In the genomic region with DNA sequence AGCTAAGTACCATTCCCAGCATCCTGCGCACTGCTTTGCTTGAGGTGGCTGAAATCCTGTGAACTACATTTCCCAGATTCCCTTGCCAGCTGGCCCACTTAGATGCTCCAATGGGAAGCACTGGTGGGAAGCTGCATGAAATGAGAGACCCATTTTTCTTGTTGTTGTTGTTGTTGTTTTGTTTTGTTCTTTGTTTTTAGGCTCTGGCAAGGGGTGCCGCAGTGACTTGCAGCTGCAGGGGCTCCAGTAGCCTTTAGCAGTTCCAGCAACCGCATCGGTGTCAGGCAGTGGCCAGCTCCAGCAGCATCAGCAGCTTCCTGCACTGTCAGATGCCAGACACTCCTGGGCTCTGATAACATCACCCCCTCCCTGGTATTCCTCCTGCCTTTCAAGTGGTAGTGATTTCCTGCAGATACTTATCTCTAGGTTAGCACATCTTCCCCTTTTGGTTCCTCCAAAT, we compare ENCODE assay signal across 17 cellular contexts. TPM values are rescaled to one million over a fixed set of nuclear protein-coding genes. Genes with fewer than 3 reads are reported as not detected.
DNase-seq lines count a peak whose midpoint lies in the region; ATAC-seq and TF ChIP-seq lines count a peak whose summit lies in the region.
"Had no signal": no experiment of that assay in that cellular context is flagged by ENCODE, and none has a peak within 500 bp of the region (broad histone marks: within the 10 kb centered on the region; RNA-seq: fewer than 3 reads in every experiment).

No MANE protein-coding gene starts in this region.

- H3K27ac Mint-ChIP-seq in GM23338 (peak overlapping the region; percentile 67), neural crest cell (ENCODE audit: unreplicated experiment) (peak overlapping the region; percentile 50)
- H3K27ac Mint-ChIP-seq: stimulated activated effector memory CD8-positive, alpha-beta T cell treated with anti-CD3 and anti-CD28 coated beads, Interleukin-12 subunit alpha, Interleukin-12 subunit beta, amount 100 ng/mL, for 72 hours; T-cell had no signal

- H2AFZ ChIP-seq in GM23338 = peak overlapping the region; percentile 90; the same call in 1 of the 2 replicates

- no peak for TF ChIP-seq EP300 in esophagus muscularis mucosa (IDR thresholded peaks at IDR 0.05)

- intact Hi-C loops in esophagus muscularis mucosa (cut with DNase I) = no loop called here
- intact Hi-C loops in left lung (cut with DNase I) = no loop called here

- no peaks in the 10 kb centered on the region for H3K9me2 ChIP-seq in GM23338 (ENCODE audit: insufficient read depth)

- H3K36me3 Mint-ChIP-seq in GM23338 (ENCODE audit: low read depth) (no peaks in the 10 kb centered on the region; the same call in 2 of the 3 replicates), neural crest cell (ENCODE audit: low read depth) (peaks cover 5% of the 10 kb centered on the region)
- H3K36me3 Mint-ChIP-seq: stimulated activated effector memory CD8-positive, alpha-beta T cell treated with anti-CD3 and anti-CD28 coated beads, Interleukin-12 subunit alpha, Interleukin-12 subunit beta, amount 100 ng/mL, for 72 hours had no signal

- no peaks in the 10 kb centered on the region for H3K36me3 ChIP-seq in GM23338 (ENCODE audit: insufficient read depth)
- H3K36me3 ChIP-seq in esophagus muscularis mucosa = no peaks in the 10 kb centered on the region
- no peaks in the 10 kb centered on the region for H3K36me3 ChIP-seq in left lung
- H3K36me3 ChIP-seq: Peyer's patch had no signal

- H3K27me3 Mint-ChIP-seq in GM23338 (ENCODE audit: insufficient read depth, low read depth, poor library complexity) = no peaks in the 10 kb centered on the region
- no peaks in the 10 kb centered on the region for H3K27me3 Mint-ChIP-seq in neural crest cell (ENCODE audit: low read depth)

- peak; percentile 96 for ATAC-seq in GM23338
- no peak for ATAC-seq in left lung
- no peak for ATAC-seq in left lobe of liver
- ATAC-seq: stimulated activated effector memory CD8-positive, alpha-beta T cell treated with anti-CD3 and anti-CD28 coated beads, Interleukin-12 subunit alpha, Interleukin-12 subunit beta, amount 100 ng/mL, for 72 hours; T-cell had no signal

- H3K27me3 ChIP-seq in GM23338 (ENCODE audit: insufficient read depth) (no peaks in the 10 kb centered on the region), esophagus muscularis mucosa (no peaks in the 10 kb centered on the region), left lung (peaks cover 0 to 9% of the 10 kb centered on the region in 2 donors)
- H3K27me3 ChIP-seq: Peyer's patch had no signal

- H3K4me1 Mint-ChIP-seq in GM23338 (peaks cover 10% of the 10 kb centered on the region), neural crest cell (peaks cover 18% of the 10 kb centered on the region)
- H3K4me1 Mint-ChIP-seq: stimulated activated effector memory CD8-positive, alpha-beta T cell treated with anti-CD3 and anti-CD28 coated beads, Interleukin-12 subunit alpha, Interleukin-12 subunit beta, amount 100 ng/mL, for 72 hours had no signal

- no peaks in the 10 kb centered on the region for H4K20me1 ChIP-seq in GM23338 (replicated peaks; ENCODE audit: insufficient read depth)

- no peak overlapping the region for H3K27ac ChIP-seq in GM23338 (ENCODE audit: low read depth)
- H3K27ac ChIP-seq in esophagus muscularis mucosa (replicated peaks in 1 of 4) = no peak overlapping the region
- H3K27ac ChIP-seq in left lung = no peak overlapping the region
- H3K27ac ChIP-seq: KMS-11, Peyer's patch had no signal

- H3K4me1 ChIP-seq in GM23338 (ENCODE audit: insufficient read depth) = peaks cover 6% of the 10 kb centered on the region
- no peaks in the 10 kb centered on the region for H3K4me1 ChIP-seq in esophagus muscularis mucosa
- H3K4me1 ChIP-seq in left lung = no peaks in the 10 kb centered on the region
- H3K4me1 ChIP-seq: Peyer's patch had no signal

- H3K4me3 ChIP-seq in GM23338 (no peak overlapping the region), esophagus muscularis mucosa (no peak overlapping the region), left lung (no peak overlapping the region)
- H3K4me3 ChIP-seq: Peyer's patch had no signal

- 74% methylated on average over 4 of the region's 4 CpGs for WGBS in esophagus muscularis mucosa

- H3K9me3 Mint-ChIP-seq in GM23338 (peaks cover 9% of the 10 kb centered on the region), neural crest cell (peaks cover 9% of the 10 kb centered on the region)

- peak; percentile 66 for DNase-seq in GM23338 (ENCODE audit: low spot score)
- peak; percentile 82 for DNase-seq in SK-N-DZ (ENCODE audit: low spot score)
- peak; percentile 70 for DNase-seq in esophagus muscularis mucosa (ENCODE audit: extremely low spot score)
- no peak for DNase-seq in neural crest cell (ENCODE audit: low read depth, low spot score)
- no peak for DNase-seq in left lung
- no peak for DNase-seq in GOT3 (lab: John Stamatoyannopoulos, UW)
- DNase-seq in left lobe of liver (ENCODE audit: low spot score) = no peak
- DNase-seq: activated CD4-positive, alpha-beta T cell treated with anti-CD3 and anti-CD28 coated beads for 1 hour; activated gamma-delta T cell; AML-193; dermis blood vessel endothelial cell; HCEC 1CT; NCI-H1105 treated with DMSO at 0.1 percent for 48 hours; Peyer's patch; T-cell had no signal

- H3K4me2 ChIP-seq in GM23338 = no peak overlapping the region
- H3K4me2 ChIP-seq: KMS-11 had no signal

- H3K9me3 ChIP-seq in esophagus muscularis mucosa (no peaks in the 10 kb centered on the region), left lung (no peaks in the 10 kb centered on the region)
- H3K9me3 ChIP-seq: Peyer's patch had no signal

- H3F3A ChIP-seq in GM23338 (replicated peaks; ENCODE audit: low read depth) = no peaks in the 10 kb centered on the region

- TF ChIP-seq CTCF in GM23338 (conservative IDR thresholded peaks at IDR 0.05; ENCODE audit: low read depth in 2 of 2) (no peak), esophagus muscularis mucosa (IDR thresholded peaks at IDR 0.05) (no peak), neural crest cell (conservative IDR thresholded peaks at IDR 0.05) (no peak), left lung (IDR thresholded peaks at IDR 0.05) (no peak)

- H3K79me2 ChIP-seq in GM23338 (replicated peaks; ENCODE audit: insufficient read depth) = no peaks in the 10 kb centered on the region

- no peak for TF ChIP-seq POLR2A in esophagus muscularis mucosa (IDR thresholded peaks at IDR 0.05; ENCODE audit: low read depth)

- no peak overlapping the region for H3K4me3 Mint-ChIP-seq in GM23338
- no peak overlapping the region for H3K4me3 Mint-ChIP-seq in neural crest cell
- H3K4me3 Mint-ChIP-seq: stimulated activated effector memory CD8-positive, alpha-beta T cell treated with anti-CD3 and anti-CD28 coated beads, Interleukin-12 subunit alpha, Interleukin-12 subunit beta, amount 100 ng/mL, for 72 hours; T-cell had no signal

TF ChIP-seq in GM23338, 12 proteins besides CTCF, POLR2A, EP300 and RAD21:
- no peak for TF ChIP-seq EZH2phosphoT487 (IDR thresholded peaks at IDR 0.05; ENCODE audit: unreplicated experiment)

RNA-seq across cellular contexts. Expression of a gene that starts 8.8 kb away (rescaled TPM):
- total RNA-seq in GM23338 (2014; rRNA removed; shearing (Covaris generic)) = 42.9 and 44.4 TPM in 2 replicates
- polyA plus RNA-seq in GM23338 (2016; fragmentation: Nextera tagmentation; extraction: Ambion mirVana) = 26.0 and 26.8 TPM in 2 replicates
- polyA plus RNA-seq in SK-N-DZ (2014; cell fraction: cytosol; rRNA removed) = 1.4 and 2.5 TPM in 2 replicates
- 0.28 and 1.0 TPM in 2 replicates for polyA plus RNA-seq in SK-N-DZ (2014; cell fraction: nucleus; rRNA removed)
- 10 to 100 TPM; 24.0 to 41.1 (median 24.5) TPM for total RNA-seq in esophagus muscularis mucosa
- 0.89 and 0.96 TPM in 2 replicates for total RNA-seq in neural crest cell
- total RNA-seq in left lung = 1 to 10 TPM; 1.3 to 4.5 TPM
- 3.3 TPM for total RNA-seq in left lobe of liver

Comparison
In these comparisons a context has a peak if more than half of its experiments do, and no peak if none do; other contexts are left out.
1. DNase-seq: peak in GM23338 (single experiment), SK-N-DZ (single experiment) and esophagus muscularis mucosa (single experiment); none in neural crest cell (single experiment), left lung (0 of 2), GOT3 (single experiment) and left lobe of liver (single experiment).